In the genomic region with DNA sequence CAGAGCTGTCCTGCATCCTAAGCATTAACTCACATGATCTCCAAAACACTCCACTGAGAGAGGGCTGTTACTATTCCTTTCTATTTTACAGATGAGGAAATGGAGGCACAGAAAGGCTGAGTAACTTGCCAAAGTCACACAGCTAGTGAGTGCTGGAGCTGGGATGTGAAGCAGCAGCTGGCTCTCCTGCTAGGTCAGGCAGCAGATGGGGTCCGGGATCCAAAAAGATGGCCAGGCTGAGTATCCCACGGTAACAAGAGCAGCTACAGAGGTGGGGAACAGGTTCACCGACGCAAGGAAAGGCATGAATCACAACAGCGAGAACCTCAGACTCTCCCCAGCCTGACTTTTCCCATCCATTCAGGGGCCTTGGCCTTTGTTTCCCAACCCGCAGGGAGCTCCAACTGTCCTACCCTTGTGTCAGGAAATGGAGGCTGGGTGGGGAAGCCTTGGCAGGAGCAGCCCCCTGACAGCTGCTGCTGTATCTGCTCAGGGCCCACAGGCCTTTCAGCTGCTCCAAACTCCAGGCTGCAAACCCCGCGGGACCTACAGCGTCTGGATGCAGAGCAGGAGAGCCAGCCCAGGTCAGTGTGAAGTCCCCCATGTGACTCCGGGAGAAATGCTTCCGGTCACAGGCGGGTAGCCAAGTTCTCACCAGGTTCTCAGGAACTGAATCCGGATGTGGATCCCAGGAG, we compare ENCODE assay signal across 8 cellular contexts. TPM values are rescaled to one million over a fixed set of nuclear protein-coding genes. Genes with fewer than 3 reads are reported as not detected.
DNase-seq lines count a peak whose midpoint lies in the region; ATAC-seq and TF ChIP-seq lines count a peak whose summit lies in the region.

No MANE protein-coding gene starts in this region.

- no peak for TF ChIP-seq POLR2A in heart left ventricle (IDR thresholded peaks at IDR 0.05)

- WGBS in heart left ventricle, 4 donors, result 13 to 25% (median 22%) methylated on average over 11 to 13 of the region's 13 CpGs

- no peak for TF ChIP-seq CTCF in heart left ventricle (IDR thresholded peaks at IDR 0.05)

- H3K36me3 ChIP-seq in adipocyte (ENCODE audit: control insufficient read depth, insufficient read depth, low read length, severe bottlenecking) (no peaks in the 10 kb centered on the region), heart left ventricle (no peaks in the 10 kb centered on the region)

- peak overlapping the region; percentile 49 for H3K9ac ChIP-seq in adipocyte (ENCODE audit: low read length)

- ATAC-seq in heart left ventricle (peak; percentile 57 to 77 (median 68)), HG03520 (IDR thresholded peaks at IDR 0.05; ENCODE audit: unreplicated experiment) (no peak)

- no peaks in the 10 kb centered on the region for H3K27me3 ChIP-seq in adipocyte (replicated peaks; ENCODE audit: control insufficient read depth, insufficient read depth, low read length)
- no peaks in the 10 kb centered on the region for H3K27me3 ChIP-seq in heart left ventricle

- H3K9me3 ChIP-seq in adipocyte (ENCODE audit: control insufficient read depth, low read length) (no peaks in the 10 kb centered on the region), heart left ventricle (peaks cover 0 to 5% (median 0%) of the 10 kb centered on the region in 12 donors)

- intact Hi-C loops in heart left ventricle (cut with DNase I), result loop anchor here in 3 of 10 donors (5.0 to 10.0 kb wide), 3 partner anchors 33 to 66 kb away; no protein-coding TSS in a partner anchor

- peak overlapping the region; percentile 73 to 97 (median 88) for H3K27ac ChIP-seq in heart left ventricle

- H3K4me1 ChIP-seq in adipocyte (ENCODE audit: control insufficient read depth, insufficient read depth, low read length), result peaks cover 66% of the 10 kb centered on the region
- H3K4me1 ChIP-seq in heart left ventricle, result peaks cover 25 to 98% (median 83%) of the 10 kb centered on the region in 12 donors

- DNase-seq in H4 (ENCODE audit: low spot score) (peak; percentile 75), adipocyte (ENCODE audit: low read depth) (peak; percentile 55), heart left ventricle (peak; percentile 85 to 96 (median 92)), skeletal muscle cell (ENCODE audit: low read depth) (peak; percentile 86), NCI-H2196 treated with DMSO at 0.1 percent for 48 hours (lab: John Stamatoyannopoulos, UW; ENCODE audit: unreplicated experiment) (no peak), NCI-H526 treated with DMSO at 0.1 percent for 48 hours (lab: John Stamatoyannopoulos, UW) (no peak)
- no peak for DNase-seq in activated naive CD4-positive, alpha-beta T cell treated with anti-CD3 and anti-CD28 coated beads, Interleukin-2, amount 50 U/mL, for 16 hours

- H3K4me3 ChIP-seq in adipocyte (ENCODE audit: low read length), result no peak overlapping the region
- no peak overlapping the region for H3K4me3 ChIP-seq in heart left ventricle
- no peak overlapping the region for H3K4me3 ChIP-seq in skeletal muscle cell (ENCODE audit: low read depth, low read length)

RNA-seq across cellular contexts. Expression of a gene that starts 29.5 kb away (rescaled TPM):
- total RNA-seq in H4 (2014; rRNA removed; shearing (Covaris generic)), result 129 and 161 TPM in 2 replicates
- total RNA-seq in heart left ventricle, result 100 to 1,000 TPM; 405 to 851 (median 724) TPM
- 100 to 1,000 TPM; 117 to 396 TPM for polyA plus RNA-seq in heart left ventricle

Comparison
In these comparisons a context has a peak if more than half of its experiments do, and no peak if none do; other contexts are left out.
1. DNase-seq: peak in H4 (single experiment), adipocyte (single experiment), heart left ventricle (5 of 5) and skeletal muscle cell (single experiment); none in activated naive CD4-positive, alpha-beta T cell treated with anti-CD3 and anti-CD28 coated beads, Interleukin-2, amount 50 U/mL, for 16 hours (single experiment), NCI-H2196 treated with DMSO at 0.1 percent for 48 hours (single experiment) and NCI-H526 treated with DMSO at 0.1 percent for 48 hours (single experiment).